ENCODE assay signal across 13 cellular contexts in the genomic region with DNA sequence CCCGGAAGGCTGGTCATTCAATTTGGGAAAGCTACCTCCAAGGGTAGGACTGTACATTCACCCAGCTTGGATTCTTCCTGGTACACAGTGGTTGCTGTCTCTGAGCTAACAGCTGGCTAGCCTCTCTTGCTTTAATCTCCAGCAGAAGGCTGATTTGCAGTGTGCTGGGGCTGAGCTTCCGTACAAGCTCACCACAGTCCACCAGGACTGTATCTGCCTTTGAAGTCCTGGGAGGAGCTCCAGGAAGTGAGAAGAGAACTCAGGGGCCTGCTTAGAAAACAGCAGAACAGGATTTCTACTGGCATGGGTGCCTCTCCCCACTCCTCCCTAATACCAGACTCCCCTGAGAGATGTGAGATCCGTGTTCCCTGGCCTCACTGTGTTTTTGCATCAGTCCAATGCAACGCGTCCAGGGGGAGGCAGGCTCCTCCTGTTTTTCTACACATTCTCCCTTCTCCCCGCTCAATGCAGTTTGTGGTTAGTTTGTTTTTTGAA. TPM values are rescaled to one million over a fixed set of nuclear protein-coding genes. Genes with fewer than 3 reads are reported as not detected.
DNase-seq lines count a peak whose midpoint lies in the region; ATAC-seq and TF ChIP-seq lines count a peak whose summit lies in the region.
"Had no signal": no experiment of that assay in that cellular context is flagged by ENCODE, and none has a peak within 500 bp of the region (broad histone marks: within the 10 kb centered on the region; RNA-seq: fewer than 3 reads in every experiment).

No MANE protein-coding gene starts in this region.

- no peak overlapping the region for H2BK20ac ChIP-seq in H9 (ENCODE audit: low read depth, low read length, poor library complexity, severe bottlenecking)

- no peak overlapping the region for H3K18ac ChIP-seq in H9 (ENCODE audit: insufficient read length, low read depth, low read length)

- H3K27me3 Mint-ChIP-seq in natural killer cell treated with Interleukin-12 subunit alpha and Interleukin-12 subunit beta and Interleukin-15 and Interleukin-18, amount 100 ng/mL, for 72 hours = peaks cover 44 to 83% of the 10 kb centered on the region in 2 donors
- H3K27me3 Mint-ChIP-seq in natural killer cell (ENCODE audit: low read depth in 2 of 2) (peaks cover 33 to 48% of the 10 kb centered on the region in 2 donors), H9 (ENCODE audit: low read depth) (peaks cover 78% of the 10 kb centered on the region)

- no peaks in the 10 kb centered on the region for H3K79me2 ChIP-seq in MM.1S (ENCODE audit: low read length)
- no peaks in the 10 kb centered on the region for H3K79me2 ChIP-seq in H9 (ENCODE audit: insufficient read depth, low read length)

- H4K5ac ChIP-seq in H9 (ENCODE audit: insufficient read length, low read depth, low read length) = no peak overlapping the region

- H3K14ac ChIP-seq in H9 (ENCODE audit: insufficient read depth, low read length) = no peak overlapping the region

- H2AK5ac ChIP-seq in H9 (ENCODE audit: insufficient read length, low read length) = no peak overlapping the region

- no peak overlapping the region for H3K56ac ChIP-seq in H9 (ENCODE audit: insufficient read length, low read depth, low read length)

- no peak overlapping the region for H2BK120ac ChIP-seq in H9 (ENCODE audit: low read depth, low read length, poor library complexity, severe bottlenecking)

- H3K9me3 Mint-ChIP-seq in natural killer cell treated with Interleukin-12 subunit alpha and Interleukin-12 subunit beta and Interleukin-15 and Interleukin-18, amount 100 ng/mL, for 72 hours = no peaks in the 10 kb centered on the region
- H3K9me3 Mint-ChIP-seq in natural killer cell (no peaks in the 10 kb centered on the region), H9 (no peaks in the 10 kb centered on the region)
- H3K9me3 Mint-ChIP-seq: activated naive CD4-positive, alpha-beta T cell treated with anti-CD3 and anti-CD28 coated beads, Interleukin-2, amount 50 U/mL, for 24 hours had no signal

- H3K4me1 ChIP-seq in MM.1S (ENCODE audit: low read length) (no peaks in the 10 kb centered on the region), H9 (ENCODE audit: insufficient read depth, low read length) (peaks cover 3% of the 10 kb centered on the region; the same call in 1 of the 2 replicates)
- H3K4me1 ChIP-seq: HAP-1 had no signal

- H3K23ac ChIP-seq in H9 (ENCODE audit: insufficient read length, low read depth, low read length) = no peak overlapping the region

- no peak overlapping the region for H2BK12ac ChIP-seq in H9 (ENCODE audit: insufficient read length, low read depth, low read length)

- H3K4me2 ChIP-seq in MM.1S (ENCODE audit: low read depth, low read length) (no peak overlapping the region), H9 (ENCODE audit: insufficient read depth, insufficient read length, low read length) (no peak overlapping the region)

- H2BK15ac ChIP-seq in H9 (ENCODE audit: low read depth, low read length) = no peak overlapping the region

- no peak overlapping the region for H3K4me3 Mint-ChIP-seq in natural killer cell treated with Interleukin-12 subunit alpha and Interleukin-12 subunit beta and Interleukin-15 and Interleukin-18, amount 100 ng/mL, for 72 hours
- no peak overlapping the region for H3K4me3 Mint-ChIP-seq in natural killer cell
- H3K4me3 Mint-ChIP-seq in H9 = no peak overlapping the region
- H3K4me3 Mint-ChIP-seq: activated naive CD4-positive, alpha-beta T cell treated with anti-CD3 and anti-CD28 coated beads, Interleukin-2, amount 50 U/mL, for 24 hours had no signal

- H3K9ac ChIP-seq in MM.1S (ENCODE audit: low read length) (no peak overlapping the region), H9 (ENCODE audit: extremely low read depth, insufficient read length, low read length) (no peak overlapping the region)

- no peak overlapping the region for H3K4ac ChIP-seq in H9 (ENCODE audit: low read depth, low read length)

- no peak overlapping the region for H2AFZ ChIP-seq in MM.1S (ENCODE audit: low read length)
- no peak overlapping the region for H2AFZ ChIP-seq in H9 (ENCODE audit: low read length)

- H3T11ph ChIP-seq in H9 (ENCODE audit: low read length) = no peak overlapping the region

- H4K91ac ChIP-seq in H9 (ENCODE audit: insufficient read length, low read depth, low read length) = no peak overlapping the region

- H3K9me2 ChIP-seq in MM.1S (replicated peaks; ENCODE audit: insufficient read depth, low read length) = no peaks in the 10 kb centered on the region

- intact Hi-C loops in natural killer cell (cut with micrococcal nuclease) = no loop called here

- H3K27me3 ChIP-seq in MM.1S (replicated peaks; ENCODE audit: insufficient read depth, low read length) (no peaks in the 10 kb centered on the region), H9 (ENCODE audit: insufficient read depth, low read length) (no peaks in the 10 kb centered on the region)

- H3K27ac ChIP-seq in MM.1S (ENCODE audit: low read length) (no peak overlapping the region), H9 (ENCODE audit: insufficient read length, low read depth, low read length) (no peak overlapping the region)
- H3K27ac ChIP-seq: SK-N-MC had no signal

- H3K4me3 ChIP-seq in fibroblast of villous mesenchyme (ENCODE audit: low read depth, low read length) (peak overlapping the region; percentile 17), MM.1S (ENCODE audit: low read length) (no peak overlapping the region)
- H3K4me3 ChIP-seq: HAP-1, SK-N-MC had no signal

- TF ChIP-seq CTCF in natural killer cell (IDR thresholded peaks at IDR 0.05) (no peak), fibroblast of villous mesenchyme (IDR thresholded peaks at IDR 0.05; ENCODE audit: insufficient read depth, low read depth, low read length) (peak; percentile 19), omental fat pad (IDR thresholded peaks at IDR 0.05) (no peak), MM.1S (IDR thresholded peaks at IDR 0.05; ENCODE audit: low read length) (no peak), H9 (conservative IDR thresholded peaks at IDR 0.05) (no peak)

- no peak overlapping the region for H4K8ac ChIP-seq in H9 (replicated peaks; ENCODE audit: insufficient read length, low read depth, low read length)

- peak; percentile 38 for DNase-seq in natural killer cell treated with Interleukin-12 subunit alpha and Interleukin-12 subunit beta and Interleukin-15 and Interleukin-18, amount 100 ng/mL, for 72 hours (ENCODE audit: low spot score)
- no peak for DNase-seq in natural killer cell
- DNase-seq in fibroblast of villous mesenchyme (ENCODE audit: low read depth) = peak; percentile 94
- DNase-seq in omental fat pad (ENCODE audit: low spot score) = no peak
- DNase-seq in effector CD4-positive, alpha-beta T cell = no peak
- DNase-seq in MM.1S = no peak
- no peak for DNase-seq in H9
- DNase-seq: NCI-H510A treated with DMSO at 0.1 percent for 48 hours had no signal

- no peaks in the 10 kb centered on the region for H3K36me3 Mint-ChIP-seq in natural killer cell treated with Interleukin-12 subunit alpha and Interleukin-12 subunit beta and Interleukin-15 and Interleukin-18, amount 100 ng/mL, for 72 hours
- H3K36me3 Mint-ChIP-seq in natural killer cell = no peaks in the 10 kb centered on the region
- H3K36me3 Mint-ChIP-seq in H9 (ENCODE audit: insufficient read depth in 1 of 3, low read depth in 3 of 3) = no peaks in the 10 kb centered on the region
- H3K36me3 Mint-ChIP-seq: activated naive CD4-positive, alpha-beta T cell treated with anti-CD3 and anti-CD28 coated beads, Interleukin-2, amount 50 U/mL, for 24 hours had no signal

- H2BK5ac ChIP-seq in H9 (ENCODE audit: insufficient read length, low read length) = no peak overlapping the region

- H4K20me1 ChIP-seq in MM.1S (ENCODE audit: insufficient read depth, low read length) (no peaks in the 10 kb centered on the region), H9 (ENCODE audit: control insufficient read depth, insufficient read depth, insufficient read length) (no peaks in the 10 kb centered on the region)

- H3K27ac Mint-ChIP-seq in natural killer cell treated with Interleukin-12 subunit alpha and Interleukin-12 subunit beta and Interleukin-15 and Interleukin-18, amount 100 ng/mL, for 72 hours = no peak overlapping the region
- no peak overlapping the region for H3K27ac Mint-ChIP-seq in natural killer cell
- H3K27ac Mint-ChIP-seq in H9 = no peak overlapping the region
- H3K27ac Mint-ChIP-seq: activated naive CD4-positive, alpha-beta T cell treated with anti-CD3 and anti-CD28 coated beads, Interleukin-2, amount 50 U/mL, for 24 hours had no signal

- ATAC-seq in natural killer cell treated with Interleukin-12 subunit alpha and Interleukin-12 subunit beta and Interleukin-15 and Interleukin-18, amount 100 ng/mL, for 72 hours = no peak
- ATAC-seq in natural killer cell = no peak
- peak; percentile 24 for ATAC-seq in omental fat pad (ENCODE audit: low FRiP score)
- ATAC-seq in GM21526 (IDR thresholded peaks at IDR 0.05; ENCODE audit: low FRiP score, unreplicated experiment) = no peak

- H3K79me1 ChIP-seq in H9 (ENCODE audit: insufficient read depth, low read depth, low read length, poor library complexity, severe bottlenecking) = no peaks in the 10 kb centered on the region

- WGBS in H9 (ENCODE audit: extremely low coverage, insufficient read length, low lambda C conversion rate) = no CpG with 5 or more reads among the region's 6 CpGs

- no peaks in the 10 kb centered on the region for H3K36me3 ChIP-seq in MM.1S (replicated peaks; ENCODE audit: insufficient read depth, low read length)
- H3K36me3 ChIP-seq: HAP-1 had no signal

- H3K23me2 ChIP-seq in H9 (ENCODE audit: insufficient read length, low read depth, low read length, poor library complexity, severe bottlenecking) = no peaks in the 10 kb centered on the region

- H3K9me3 ChIP-seq in MM.1S (replicated peaks; ENCODE audit: insufficient read depth, low read length) = no peaks in the 10 kb centered on the region
- H3K9me3 ChIP-seq in H9 (ENCODE audit: control insufficient read depth, low read depth, low read length) = no peaks in the 10 kb centered on the region
- H3K9me3 ChIP-seq: HAP-1 had no signal

- H3K4me1 Mint-ChIP-seq in natural killer cell treated with Interleukin-12 subunit alpha and Interleukin-12 subunit beta and Interleukin-15 and Interleukin-18, amount 100 ng/mL, for 72 hours (ENCODE audit: low read depth in 2 of 2) = peaks cover under 1 to 7% of the 10 kb centered on the region in 2 donors
- H3K4me1 Mint-ChIP-seq in natural killer cell = no peaks in the 10 kb centered on the region
- H3K4me1 Mint-ChIP-seq in H9 = peaks cover 11 to 20% of the 10 kb centered on the region in 2 experiments

- H3F3A ChIP-seq in MM.1S (ENCODE audit: insufficient read depth, low read length) = no peaks in the 10 kb centered on the region

RNA-seq across cellular contexts. Expression of gene AFAP1L2, which starts 6.6 kb away (rescaled TPM):
- total RNA-seq in natural killer cell treated with Interleukin-12 subunit alpha and Interleukin-12 subunit beta and Interleukin-15 and Interleukin-18, amount 100 ng/mL, for 72 hours = 1 to 10 TPM; 1.3 to 8.8 TPM
- total RNA-seq in natural killer cell = 1 to 10 TPM in 2 of 3 donors, under 1 TPM in 1; 0.66 to 2.8 (median 1.3) TPM
- total RNA-seq in fibroblast of villous mesenchyme = 5.5 and 7.3 TPM in 2 replicates
- 10 to 100 TPM in 1 of 4 donors, 1 to 10 TPM in 3; 3.7 to 18.8 (median 4.5) TPM for total RNA-seq in omental fat pad
- total RNA-seq in H9 (2021) = 0.77 and 1.0 TPM in 2 replicates
- total RNA-seq: A673 had no signal

Comparison
In these comparisons a context has a peak if more than half of its experiments do, and no peak if none do; other contexts are left out.
1. DNase-seq: peak in natural killer cell treated with Interleukin-12 subunit alpha and Interleukin-12 subunit beta and Interleukin-15 and Interleukin-18, amount 100 ng/mL, for 72 hours (single experiment) and fibroblast of villous mesenchyme (single experiment); none in natural killer cell (single experiment), omental fat pad (single experiment), effector CD4-positive, alpha-beta T cell (single experiment), MM.1S (single experiment) and H9 (single experiment).